9 cellular contexts compared by ENCODE assay signal in genomic region chr22:38923463-38924196, GRCh38. TPM values are rescaled to one million over a fixed set of nuclear protein-coding genes. Genes with fewer than 3 reads are reported as not detected.
DNase-seq lines count a peak whose midpoint lies in the region; ATAC-seq, FAIRE-seq and TF ChIP-seq lines count a peak whose summit lies in the region.
"Had no signal": no experiment of that assay in that cellular context is flagged by ENCODE, and none has a peak within 500 bp of the region (broad histone marks: within the 10 kb centered on the region; RNA-seq: fewer than 3 reads in every experiment).

No MANE protein-coding gene starts in this region.

- TF ChIP-seq POLR2A in GM12891 (IDR thresholded peaks at IDR 0.05; ENCODE audit: low read depth, low read length) = no peak

- peak; percentile 32 for TF ChIP-seq CTCF in AG10803 (conservative IDR thresholded peaks at IDR 0.05; ENCODE audit: low read length)
- peak; percentile 34 for TF ChIP-seq CTCF in retinal pigment epithelial cell (conservative IDR thresholded peaks at IDR 0.05; ENCODE audit: low read depth, low read length)

- peak overlapping the region; percentile 26 for H3K4me3 ChIP-seq in AG10803 (ENCODE audit: low read length)
- peak overlapping the region; percentile 35 for H3K4me3 ChIP-seq in retinal pigment epithelial cell (ENCODE audit: low read length)

- intact Hi-C loops in left cardiac atrium (cut with DNase I) = loop anchor here (5.0 to 10.0 kb wide), 2 partner anchors 41 to 49 kb away; partner anchors contain the start of gene CBX6 (in 1 of the 2)

- DNase-seq in AG10803 (ENCODE audit: low read depth) (peak; percentile 66), NCI-H128 (lab: John Stamatoyannopoulos, UW; ENCODE audit: unreplicated experiment) (peak; percentile 89), amniotic stem cell (lab: John Stamatoyannopoulos, UW) (peak; percentile 42), left cardiac atrium (peak; percentile 81), retinal pigment epithelial cell (ENCODE audit: low read depth) (peak; percentile 69), GM12891 (ENCODE audit: insufficient read length, low spot score) (no peak), DMS114 treated with DMSO at 0.1 percent for 48 hours (lab: John Stamatoyannopoulos, UW; ENCODE audit: unreplicated experiment) (no peak)
- DNase-seq: activated naive CD8-positive, alpha-beta T cell treated with anti-CD3 and anti-CD28 coated beads, Interleukin-2, amount 10 ng/mL, durations not matched to agents 7 days and 5 days had no signal

- ATAC-seq in left cardiac atrium (peak; percentile 97 to 98), GM18861 (IDR thresholded peaks at IDR 0.05; ENCODE audit: unreplicated experiment) (no peak)

- FAIRE-seq in GM12891 (lab: Jason Lieb, UNC) = no peak

TF ChIP-seq in GM12891, 5 proteins besides CTCF, POLR2A, EP300 and RAD21:
- TF ChIP-seq SPI1 (IDR thresholded peaks at IDR 0.05; ENCODE audit: low read depth, low read length) = no peak
- no peak for TF ChIP-seq PAX5 (IDR thresholded peaks at IDR 0.05; ENCODE audit: insufficient read depth, low read length, severe bottlenecking)
- no peak for TF ChIP-seq POLR2AphosphoS5 (IDR thresholded peaks at IDR 0.05; ENCODE audit: low read depth, low read length)
- no peak for TF ChIP-seq TAF1 (IDR thresholded peaks at IDR 0.05; ENCODE audit: low read depth, low read length)
- no peak for TF ChIP-seq POU2F2 (IDR thresholded peaks at IDR 0.05; ENCODE audit: low read depth, low read length)

RNA-seq across cellular contexts. Expression of gene APOBEC3A, which starts 33.8 kb away (rescaled TPM):
- total RNA-seq in left cardiac atrium = 1 to 10 TPM; 1.6 to 2.9 TPM
- polyA plus RNA-seq in GM12891 (2012; ENCODE audit: low read depth, missing spikeins) = 0.13 TPM
- total RNA-seq: activated naive CD8-positive, alpha-beta T cell treated with anti-CD3 and anti-CD28 coated beads, Interleukin-2, amount 10 ng/mL, durations not matched to agents 7 days and 5 days had no signal

RNA-seq across cellular contexts. Expression of gene CBX6, which starts 51.6 kb away (rescaled TPM):
- total RNA-seq in left cardiac atrium = 10 to 100 TPM; 46.0 to 54.3 TPM
- polyA plus RNA-seq in GM12891 (2012; ENCODE audit: low read depth, missing spikeins) = 39.0 TPM

RNA-seq across cellular contexts. Expression of gene APOBEC3B, which starts 58.5 kb away (rescaled TPM):
- total RNA-seq in left cardiac atrium = 1 to 10 TPM; 1.5 to 1.6 TPM
- polyA plus RNA-seq in GM12891 (2012; ENCODE audit: low read depth, missing spikeins) = 23.0 TPM

Comparison
In these comparisons a context has a peak if more than half of its experiments do, and no peak if none do; other contexts are left out.
1. DNase-seq: peak in AG10803 (single experiment), NCI-H128 (single experiment), amniotic stem cell (single experiment), left cardiac atrium (single experiment) and retinal pigment epithelial cell (single experiment); none in GM12891 (single experiment) and DMS114 treated with DMSO at 0.1 percent for 48 hours (single experiment).